ENCODE assay signal across 9 cellular contexts in the genomic region with DNA sequence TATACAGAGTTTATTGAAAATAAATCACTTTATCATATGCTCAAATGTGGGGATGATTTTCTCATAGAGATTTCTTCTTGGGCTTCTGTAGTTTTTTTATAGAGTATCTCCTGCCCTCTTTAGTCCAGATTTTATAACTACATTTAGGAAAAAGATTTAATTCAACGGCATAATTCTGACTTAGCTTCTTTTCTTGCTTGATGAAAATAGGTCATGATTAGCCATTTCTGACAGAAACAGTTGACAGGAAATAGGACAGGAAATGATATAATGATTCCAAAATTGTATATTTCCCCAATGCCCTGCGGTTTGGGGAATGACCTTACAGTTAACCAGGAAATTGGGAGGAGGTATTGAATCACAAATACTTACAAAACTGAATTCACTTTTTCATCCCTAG.
DNase-seq lines count a peak whose midpoint lies in the region; ATAC-seq and TF ChIP-seq lines count a peak whose summit lies in the region.
"Had no signal": no experiment of that assay in that cellular context is flagged by ENCODE, and none has a peak within 500 bp of the region (broad histone marks: within the 10 kb centered on the region; RNA-seq: fewer than 3 reads in every experiment).

No MANE protein-coding gene starts in this region.

- H3K4me1 ChIP-seq in BLaER1 treated with 17β-estradiol and CSF1 and Interleukin-3, amounts not matched to agents 10 nM and 100 nM, result peaks cover 11 to 36% (median 22%) of the 10 kb centered on the region in 10 experiments
- H3K4me1 ChIP-seq in liver (ENCODE audit: control insufficient read depth in 4 of 4, insufficient read depth in 4 of 4, low read length in 3 of 4), result peaks cover 0 to 7% (median 1%) of the 10 kb centered on the region in 4 donors

- 5% methylated on average over 2 of the region's 2 CpGs for WGBS in liver

- no peaks in the 10 kb centered on the region for H3K27me3 Mint-ChIP-seq in Calu3 (ENCODE audit: unreplicated experiment)

- peaks cover 0 to 6% (median under 1%) of the 10 kb centered on the region in 11 experiments; a peak in 4 of 22 replicates for H3K9me3 ChIP-seq in BLaER1 treated with 17β-estradiol and CSF1 and Interleukin-3, amounts not matched to agents 10 nM and 100 nM (replicated peaks in 1 of 11)
- no peaks in the 10 kb centered on the region for H3K9me3 ChIP-seq in liver (ENCODE audit: control insufficient read depth in 4 of 4, low read length in 3 of 4)

- no peaks in the 10 kb centered on the region for H3K9me3 Mint-ChIP-seq in Calu3 (ENCODE audit: low read depth, unreplicated experiment)

- H3K4me1 Mint-ChIP-seq in Calu3 (ENCODE audit: low read depth, unreplicated experiment), result no peaks in the 10 kb centered on the region

- no TSS peak for BruUV-seq in Calu3 (replicated peaks; lab: Mats Ljungman, UMichigan)

- intact Hi-C loops in Calu3 (cut with micrococcal nuclease; ENCODE audit: unreplicated experiment), result loop anchor here (2.0 to 10.0 kb wide), 7 partner anchors 212 to 560 kb away; no protein-coding TSS in a partner anchor

- peak; percentile 24; the same call in 1 of the 2 replicates for TF ChIP-seq CTCF in LNCAP (IDR thresholded peaks at IDR 0.05)
- TF ChIP-seq CTCF in VCaP (conservative IDR thresholded peaks at IDR 0.05), result peak; percentile 59
- peak; percentile 48 for TF ChIP-seq CTCF in liver (IDR thresholded peaks at IDR 0.05; ENCODE audit: low read depth, low read length, missing input control)
- TF ChIP-seq CTCF in Calu3 (IDR thresholded peaks at IDR 0.05; ENCODE audit: unreplicated experiment), result no peak

- H3K4me3 Mint-ChIP-seq in Calu3 (ENCODE audit: low read depth, unreplicated experiment), result no peak overlapping the region
- H3K4me3 Mint-ChIP-seq: immature natural killer cell had no signal

- H3K27me3 ChIP-seq in BLaER1 treated with 17β-estradiol and CSF1 and Interleukin-3, amounts not matched to agents 10 nM and 100 nM, result no peaks in the 10 kb centered on the region
- H3K27me3 ChIP-seq in liver (ENCODE audit: control insufficient read depth in 4 of 4, insufficient read depth in 4 of 4, low read length in 3 of 4), result no peaks in the 10 kb centered on the region

- H3K4me3 ChIP-seq in BLaER1 treated with 17β-estradiol and CSF1 and Interleukin-3, amounts not matched to agents 10 nM and 100 nM, result no peak overlapping the region
- H3K4me3 ChIP-seq in liver (ENCODE audit: low read depth in 1 of 3, low read length in 3 of 3), result no peak overlapping the region

- CTCF ChIA-PET in Calu3 (lab: Charles Lee), result interaction anchor here (0.6 to 1.3 kb wide), 2 partner anchors 348 to 560 kb away, joined by 3 to 4 read pairs; no protein-coding TSS in a partner anchor

- no peaks in the 10 kb centered on the region for H3K36me3 ChIP-seq in BLaER1 treated with 17β-estradiol and CSF1 and Interleukin-3, amounts not matched to agents 10 nM and 100 nM
- no peaks in the 10 kb centered on the region for H3K36me3 ChIP-seq in liver (ENCODE audit: control insufficient read depth in 4 of 4, insufficient read depth in 3 of 4, low read depth in 1 of 4, low read length in 3 of 4)

- H3K4me2 ChIP-seq in BLaER1 treated with 17β-estradiol and CSF1 and Interleukin-3, amounts not matched to agents 10 nM and 100 nM, result peak overlapping the region; percentile 44 to 80 (median 69); a peak in 21 of 22 replicates

- no peaks in the 10 kb centered on the region for H4K20me1 ChIP-seq in BLaER1 treated with 17β-estradiol and CSF1 and Interleukin-3, amounts not matched to agents 10 nM and 100 nM

- H3K27ac Mint-ChIP-seq in Calu3 (ENCODE audit: unreplicated experiment), result no peak overlapping the region
- H3K27ac Mint-ChIP-seq: immature natural killer cell had no signal

- ATAC-seq in HG03460 (IDR thresholded peaks at IDR 0.05; ENCODE audit: unreplicated experiment) (no peak), HG02642 (IDR thresholded peaks at IDR 0.05; ENCODE audit: poor library complexity, unreplicated experiment) (no peak)

- H3K27ac ChIP-seq in BLaER1 treated with 17β-estradiol and CSF1 and Interleukin-3, amounts not matched to agents 10 nM and 100 nM, result peak overlapping the region; percentile 3 to 67 (median 49); a peak in 18 of 22 replicates
- no peak overlapping the region for H3K27ac ChIP-seq in VCaP
- H3K27ac ChIP-seq in liver (ENCODE audit: low read depth in 1 of 2, low read length in 2 of 2), result no peak overlapping the region

- peak; percentile 80 to 83 for TF ChIP-seq RAD21 in liver (IDR thresholded peaks at IDR 0.05)

- peak overlapping the region in 6 of 11 experiments; percentile 3 to 42 (median 36); a peak in 6 of 22 replicates for H3K9ac ChIP-seq in BLaER1 treated with 17β-estradiol and CSF1 and Interleukin-3, amounts not matched to agents 10 nM and 100 nM
- no peak overlapping the region for H3K9ac ChIP-seq in liver (ENCODE audit: low read depth in 1 of 2, low read length in 2 of 2)

- no peak for DNase-seq in NCI-H1436 treated with DMSO at 0.1 percent for 48 hours (lab: John Stamatoyannopoulos, UW)
- DNase-seq in Calu3, result no peak
- DNase-seq: immature natural killer cell had no signal

- no peaks in the 10 kb centered on the region for H3K36me3 Mint-ChIP-seq in Calu3 (ENCODE audit: insufficient read depth, unreplicated experiment)
- H3K36me3 Mint-ChIP-seq: immature natural killer cell had no signal

TF ChIP-seq in liver, 16 proteins besides CTCF, POLR2A, EP300 and RAD21:
- TF ChIP-seq HNF4G (IDR thresholded peaks at IDR 0.05), result no peak
- TF ChIP-seq EGR1 (IDR thresholded peaks at IDR 0.05; ENCODE audit: low read depth in 2 of 2), result no peak
- no peak for TF ChIP-seq ZBTB33 (IDR thresholded peaks at IDR 0.05)
- no peak for TF ChIP-seq FOXA1 (IDR thresholded peaks at IDR 0.05)
- TF ChIP-seq SP1 (IDR thresholded peaks at IDR 0.05), result no peak
- no peak for TF ChIP-seq RXRA (IDR thresholded peaks at IDR 0.05)
- TF ChIP-seq TAF1 (conservative IDR thresholded peaks at IDR 0.05), result no peak
- TF ChIP-seq REST (IDR thresholded peaks at IDR 0.05), result no peak
- TF ChIP-seq, protein P1, sequence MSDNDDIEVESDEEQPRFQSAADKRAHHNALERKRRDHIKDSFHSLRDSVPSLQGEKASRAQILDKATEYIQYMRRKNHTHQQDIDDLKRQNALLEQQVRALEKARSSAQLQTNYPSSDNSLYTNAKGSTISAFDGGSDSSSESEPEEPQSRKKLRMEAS (IDR thresholded peaks at IDR 0.05), result no peak
- no peak for TF ChIP-seq YY1 (IDR thresholded peaks at IDR 0.05)
- TF ChIP-seq HNF4A (conservative IDR thresholded peaks at IDR 0.05), result no peak
TF ChIP-seq in liver: peak in this region for 0.

Comparison
In these comparisons a context has a peak if more than half of its experiments do, and no peak if none do; other contexts are left out.
1. H3K27ac ChIP-seq: peak in BLaER1 treated with 17β-estradiol and CSF1 and Interleukin-3, amounts not matched to agents 10 nM and 100 nM (11 of 11); none in VCaP (single experiment) and liver (0 of 2).
2. H3K9ac ChIP-seq: peak in BLaER1 treated with 17β-estradiol and CSF1 and Interleukin-3, amounts not matched to agents 10 nM and 100 nM (6 of 11); none in liver (0 of 2).